Comparison of ENCODE assay signal across 1 cellular context in the genomic region with DNA sequence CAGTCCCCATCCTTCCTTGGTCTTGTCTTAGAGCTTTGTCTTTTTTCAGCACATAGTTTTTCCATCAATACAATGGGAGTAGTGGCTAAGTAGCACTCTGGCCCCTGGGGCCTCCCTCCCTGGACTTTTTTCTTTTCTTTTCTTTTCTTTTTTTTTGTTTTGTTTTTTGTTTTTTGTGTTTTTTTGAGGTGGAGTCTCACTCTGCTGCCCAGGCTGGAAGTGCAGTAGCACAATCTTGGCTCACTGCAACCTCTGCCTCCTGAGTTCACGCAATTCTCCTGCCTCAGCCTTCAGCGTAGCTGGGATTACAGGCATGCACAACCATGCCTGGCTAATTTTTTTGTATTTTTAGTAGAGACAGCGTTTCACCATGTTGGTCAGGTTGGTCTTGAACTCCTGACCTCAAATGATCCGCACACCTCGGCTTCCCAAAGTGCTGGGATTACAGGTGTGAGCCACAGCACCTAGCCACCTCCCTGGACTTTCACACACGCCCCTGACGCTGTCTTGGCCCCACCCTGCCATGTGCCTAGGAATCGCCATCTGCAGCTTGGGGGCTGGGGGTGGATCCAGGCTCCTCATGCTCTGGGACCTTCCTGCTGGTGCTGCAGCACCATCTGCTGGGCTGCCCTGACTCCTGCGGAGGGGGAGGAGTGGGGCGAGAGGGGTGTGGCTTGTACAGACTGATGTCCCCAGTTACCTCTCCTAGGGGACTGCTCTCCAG.
TF ChIP-seq lines count a peak whose summit lies in the region.

No MANE protein-coding gene starts in this region.

TF ChIP-seq in GM23338, 12 proteins besides CTCF, POLR2A, EP300 and RAD21 (continued from another document):
- TF ChIP-seq, protein P1, sequence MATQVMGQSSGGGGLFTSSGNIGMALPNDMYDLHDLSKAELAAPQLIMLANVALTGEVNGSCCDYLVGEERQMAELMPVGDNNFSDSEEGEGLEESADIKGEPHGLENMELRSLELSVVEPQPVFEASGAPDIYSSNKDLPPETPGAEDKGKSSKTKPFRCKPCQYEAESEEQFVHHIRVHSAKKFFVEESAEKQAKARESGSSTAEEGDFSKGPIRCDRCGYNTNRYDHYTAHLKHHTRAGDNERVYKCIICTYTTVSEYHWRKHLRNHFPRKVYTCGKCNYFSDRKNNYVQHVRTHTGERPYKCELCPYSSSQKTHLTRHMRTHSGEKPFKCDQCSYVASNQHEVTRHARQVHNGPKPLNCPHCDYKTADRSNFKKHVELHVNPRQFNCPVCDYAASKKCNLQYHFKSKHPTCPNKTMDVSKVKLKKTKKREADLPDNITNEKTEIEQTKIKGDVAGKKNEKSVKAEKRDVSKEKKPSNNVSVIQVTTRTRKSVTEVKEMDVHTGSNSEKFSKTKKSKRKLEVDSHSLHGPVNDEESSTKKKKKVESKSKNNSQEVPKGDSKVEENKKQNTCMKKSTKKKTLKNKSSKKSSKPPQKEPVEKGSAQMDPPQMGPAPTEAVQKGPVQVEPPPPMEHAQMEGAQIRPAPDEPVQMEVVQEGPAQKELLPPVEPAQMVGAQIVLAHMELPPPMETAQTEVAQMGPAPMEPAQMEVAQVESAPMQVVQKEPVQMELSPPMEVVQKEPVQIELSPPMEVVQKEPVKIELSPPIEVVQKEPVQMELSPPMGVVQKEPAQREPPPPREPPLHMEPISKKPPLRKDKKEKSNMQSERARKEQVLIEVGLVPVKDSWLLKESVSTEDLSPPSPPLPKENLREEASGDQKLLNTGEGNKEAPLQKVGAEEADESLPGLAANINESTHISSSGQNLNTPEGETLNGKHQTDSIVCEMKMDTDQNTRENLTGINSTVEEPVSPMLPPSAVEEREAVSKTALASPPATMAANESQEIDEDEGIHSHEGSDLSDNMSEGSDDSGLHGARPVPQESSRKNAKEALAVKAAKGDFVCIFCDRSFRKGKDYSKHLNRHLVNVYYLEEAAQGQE (IDR thresholded peaks at IDR 0.05; ENCODE audit: unreplicated experiment), result no peak
- TF ChIP-seq CREB1 (CRISPR knock-in tag; IDR thresholded peaks at IDR 0.05; ENCODE audit: low read depth), result peak; percentile 54
- no peak for TF ChIP-seq NANOG (IDR thresholded peaks at IDR 0.05; ENCODE audit: borderline replicate concordance)
- no peak for TF ChIP-seq EZH2 (IDR thresholded peaks at IDR 0.05; ENCODE audit: low read depth, unreplicated experiment)
- TF ChIP-seq EZH2phosphoT487 (IDR thresholded peaks at IDR 0.05; ENCODE audit: unreplicated experiment), result no peak
